ENCODE assay signal across 8 cellular contexts in the genomic region with DNA sequence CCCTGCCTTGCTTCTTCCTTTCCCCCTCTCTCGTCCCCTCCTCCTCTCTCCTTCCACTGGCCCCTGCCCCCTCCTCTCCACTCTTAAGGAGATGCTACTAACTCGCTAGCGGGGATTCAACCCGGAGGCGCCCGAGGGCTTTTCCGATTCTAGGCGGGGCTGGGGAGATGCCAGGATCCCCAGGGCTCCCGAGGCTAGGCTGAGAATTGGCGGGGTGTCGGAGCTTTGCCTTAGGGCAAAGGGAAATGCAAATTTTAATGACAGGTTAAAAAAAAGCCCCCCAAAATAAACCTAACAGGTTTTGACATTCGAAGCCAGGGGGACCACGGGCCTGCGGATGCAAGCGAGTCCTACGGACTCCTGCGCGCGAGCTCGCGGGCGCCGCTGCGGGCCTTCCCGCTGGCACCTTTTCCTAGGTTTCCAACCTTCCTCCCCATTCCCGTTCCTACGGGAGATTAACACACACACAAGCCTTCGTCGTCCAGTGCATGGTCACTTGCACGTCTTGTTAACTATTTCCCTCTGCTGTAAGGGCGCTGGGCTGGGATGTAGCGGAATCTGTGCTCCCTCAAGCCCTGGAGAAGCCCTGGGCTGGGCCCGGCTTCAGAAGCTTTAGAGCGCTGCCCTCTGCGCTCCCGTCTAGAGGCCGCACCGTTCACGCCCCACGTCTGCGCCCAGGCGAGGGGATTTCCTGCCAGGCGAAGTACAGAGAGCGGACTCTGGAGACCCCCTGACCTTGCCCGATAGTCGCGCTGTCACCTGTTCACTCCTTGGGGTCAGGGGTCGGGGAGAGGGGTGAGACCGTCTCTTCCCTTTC. TPM values are rescaled to one million over a fixed set of nuclear protein-coding genes. Genes with fewer than 3 reads are reported as not detected.
DNase-seq lines count a peak whose midpoint lies in the region; ATAC-seq, FAIRE-seq and TF ChIP-seq lines count a peak whose summit lies in the region.
"Had no signal": no experiment of that assay in that cellular context is flagged by ENCODE, and none has a peak within 500 bp of the region (broad histone marks: within the 10 kb centered on the region; RNA-seq: fewer than 3 reads in every experiment).

No MANE protein-coding gene starts in this region.

- H2BK120ac ChIP-seq in mesendoderm (ENCODE audit: low read depth, low read length) = no peak overlapping the region

- H3K4ac ChIP-seq in mesendoderm (ENCODE audit: low read depth, low read length) = no peak overlapping the region

- POLR2A ChIA-PET in A549 (lab: Yijun Ruan, JAX) = interaction anchor here (0.6 kb wide), 2 partner anchors 21 to 201 kb away, joined by 4 to 5 read pairs; no protein-coding TSS in a partner anchor

- peaks cover 89% of the 10 kb centered on the region for H3K27me3 ChIP-seq in ACC112 (ENCODE audit: insufficient read depth, low read length)
- peaks cover 77% of the 10 kb centered on the region for H3K27me3 ChIP-seq in mesendoderm (ENCODE audit: insufficient read depth, low read length, poor library complexity)
- peaks cover 96% of the 10 kb centered on the region for H3K27me3 ChIP-seq in WERI-Rb-1 (ENCODE audit: insufficient read depth, low read depth, severe bottlenecking)

- H3K56ac ChIP-seq in mesendoderm (ENCODE audit: low read length) = no peak overlapping the region

- H3K9ac ChIP-seq in SK-N-MC (ENCODE audit: insufficient read length) = peak overlapping the region; percentile 93
- no peak overlapping the region for H3K9ac ChIP-seq in mesendoderm (ENCODE audit: low read length)

- CTCF ChIA-PET in A549 (lab: Yijun Ruan, JAX) = interaction anchor here (0.7 to 1.9 kb wide), 3 partner anchors 24 to 228 kb away, joined by 3 to 8 read pairs (median 4); no protein-coding TSS in a partner anchor

- no peak for TF ChIP-seq RAD21 in A549 (conservative IDR thresholded peaks at IDR 0.05 in 1 of 2, IDR thresholded peaks at IDR 0.05 in 1 of 2)

- H3K79me1 ChIP-seq in mesendoderm (ENCODE audit: low read length) = no peaks in the 10 kb centered on the region

- peak overlapping the region; percentile 74 to 93 for H3K27ac ChIP-seq in A549
- H3K27ac ChIP-seq in ACC112 (ENCODE audit: low read depth, low read length) = no peak overlapping the region
- peak overlapping the region; percentile 92 for H3K27ac ChIP-seq in SK-N-MC
- no peak overlapping the region for H3K27ac ChIP-seq in mesendoderm (ENCODE audit: low read depth, low read length)
- H3K27ac ChIP-seq in WERI-Rb-1 = no peak overlapping the region
- H3K27ac ChIP-seq: brain microvascular endothelial cell had no signal

- H3K4me2 ChIP-seq in A549 = peak overlapping the region; percentile 86
- H3K4me2 ChIP-seq in mesendoderm (ENCODE audit: low read length) = peak overlapping the region; percentile 23

- DNase-seq in A549 (ENCODE audit: low read depth in 1 of 2, low spot score in 1 of 2) = no peak
- DNase-seq in SK-N-MC (ENCODE audit: low read depth, low spot score) = peak; percentile 61
- no peak for DNase-seq in mesendoderm
- DNase-seq in WERI-Rb-1 = no peak
- DNase-seq: brain microvascular endothelial cell had no signal

- no peak for TF ChIP-seq POLR2A in A549 (IDR thresholded peaks at IDR 0.05; ENCODE audit: low read length)

- H2BK15ac ChIP-seq in mesendoderm (replicated peaks; ENCODE audit: low read depth) = no peak overlapping the region

- no peak for TF ChIP-seq EP300 in A549 (IDR thresholded peaks at IDR 0.05)

- no peak overlapping the region for H2AFZ ChIP-seq in ACC112 (ENCODE audit: low read length, unreplicated experiment)

- 55% methylated on average over 49 of the region's 49 CpGs for WGBS in A549 (ENCODE audit: missing lambda C conversion rate)
- no CpG with 5 or more reads among the region's 49 CpGs for WGBS in mesendoderm (ENCODE audit: extremely low coverage, insufficient coverage, low lambda C conversion rate)

- H4K8ac ChIP-seq in mesendoderm (ENCODE audit: low read depth, low read length) = no peak overlapping the region

- H3K9me3 ChIP-seq in A549 (no peaks in the 10 kb centered on the region), SK-N-MC (ENCODE audit: low read depth, low read length) (no peaks in the 10 kb centered on the region), WERI-Rb-1 (ENCODE audit: severe bottlenecking) (no peaks in the 10 kb centered on the region)

- TF ChIP-seq CTCF in A549 (IDR thresholded peaks at IDR 0.05) = no peak
- no peak for TF ChIP-seq CTCF in WERI-Rb-1 (IDR thresholded peaks at IDR 0.05; ENCODE audit: low read depth, low read length)

- H3K4me1 ChIP-seq in A549 = peaks cover 13% of the 10 kb centered on the region
- peaks cover 12% of the 10 kb centered on the region for H3K4me1 ChIP-seq in ACC112 (ENCODE audit: control insufficient read depth, insufficient read depth, low read length, unreplicated experiment)
- H3K4me1 ChIP-seq in mesendoderm (ENCODE audit: control insufficient read depth, low read depth, low read length) = no peaks in the 10 kb centered on the region

- H2BK5ac ChIP-seq in mesendoderm (ENCODE audit: low read length) = no peak overlapping the region

- H4K5ac ChIP-seq in mesendoderm (ENCODE audit: low read length) = no peak overlapping the region

- no peak overlapping the region for H3K18ac ChIP-seq in mesendoderm (ENCODE audit: low read length)

- H3K79me2 ChIP-seq in ACC112 (ENCODE audit: control insufficient read depth, insufficient read depth, low read length, unreplicated experiment) = no peaks in the 10 kb centered on the region
- H3K79me2 ChIP-seq in mesendoderm (ENCODE audit: control insufficient read depth, insufficient read depth, low read length) = no peaks in the 10 kb centered on the region

- no peak for FAIRE-seq in A549 (lab: Jason Lieb, UNC)

- H3K4me3 ChIP-seq in A549 (peak overlapping the region; percentile 56; the same call in 2 of the 3 replicates), ACC112 (ENCODE audit: low read depth, low read length) (peak overlapping the region; percentile 76; the same call in 1 of the 2 replicates), SK-N-MC (peak overlapping the region; percentile 99), mesendoderm (ENCODE audit: low read length) (no peak overlapping the region), WERI-Rb-1 (ENCODE audit: low read depth, low read length) (no peak overlapping the region; the same call in 1 of the 2 replicates)

- H2AK5ac ChIP-seq in mesendoderm (ENCODE audit: low read length) = no peak overlapping the region

- no peak overlapping the region for H3K23ac ChIP-seq in mesendoderm (ENCODE audit: low read length)

- H3K36me3 ChIP-seq in ACC112 (ENCODE audit: insufficient read depth, low read length) = no peaks in the 10 kb centered on the region
- no peaks in the 10 kb centered on the region; the same call in 1 of the 2 replicates for H3K36me3 ChIP-seq in SK-N-MC (ENCODE audit: insufficient read depth, low read length)
- no peaks in the 10 kb centered on the region for H3K36me3 ChIP-seq in mesendoderm (ENCODE audit: control insufficient read depth, insufficient read depth, low read length)
- no peaks in the 10 kb centered on the region for H3K36me3 ChIP-seq in WERI-Rb-1
- H3K36me3 ChIP-seq: brain microvascular endothelial cell had no signal

- ATAC-seq in A549 = peak in 1 of 2 experiments; percentile 15; a peak in 1 of 6 replicates
- no peak for ATAC-seq in GM21737 (IDR thresholded peaks at IDR 0.05; ENCODE audit: unreplicated experiment)
- ATAC-seq in HG03108 (IDR thresholded peaks at IDR 0.05; ENCODE audit: unreplicated experiment) = no peak

TF ChIP-seq in A549, 52 proteins besides CTCF, POLR2A, EP300 and RAD21:
- TF ChIP-seq RCOR1 (IDR thresholded peaks at IDR 0.05; ENCODE audit: low read depth, low read length) = no peak
- TF ChIP-seq NR3C1 (IDR thresholded peaks at IDR 0.05) = no peak
- TF ChIP-seq BCL3 (IDR thresholded peaks at IDR 0.05) = no peak
- TF ChIP-seq HOXA7 (CRISPR knock-in tag; IDR thresholded peaks at IDR 0.05) = no peak
- no peak for TF ChIP-seq ATOH8 (CRISPR knock-in tag; IDR thresholded peaks at IDR 0.05; ENCODE audit: low read depth)
- no peak for TF ChIP-seq NPAS2 (CRISPR knock-in tag; IDR thresholded peaks at IDR 0.05; ENCODE audit: borderline replicate concordance)
- no peak for TF ChIP-seq KDM5A (IDR thresholded peaks at IDR 0.05)
- TF ChIP-seq, protein P1, sequence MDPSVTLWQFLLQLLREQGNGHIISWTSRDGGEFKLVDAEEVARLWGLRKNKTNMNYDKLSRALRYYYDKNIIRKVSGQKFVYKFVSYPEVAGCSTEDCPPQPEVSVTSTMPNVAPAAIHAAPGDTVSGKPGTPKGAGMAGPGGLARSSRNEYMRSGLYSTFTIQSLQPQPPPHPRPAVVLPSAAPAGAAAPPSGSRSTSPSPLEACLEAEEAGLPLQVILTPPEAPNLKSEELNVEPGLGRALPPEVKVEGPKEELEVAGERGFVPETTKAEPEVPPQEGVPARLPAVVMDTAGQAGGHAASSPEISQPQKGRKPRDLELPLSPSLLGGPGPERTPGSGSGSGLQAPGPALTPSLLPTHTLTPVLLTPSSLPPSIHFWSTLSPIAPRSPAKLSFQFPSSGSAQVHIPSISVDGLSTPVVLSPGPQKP (IDR thresholded peaks at IDR 0.05; ENCODE audit: low read depth, low read length) = no peak
- no peak for TF ChIP-seq RNF2 (IDR thresholded peaks at IDR 0.05; ENCODE audit: borderline replicate concordance, low read depth)
- no peak for TF ChIP-seq RARB (CRISPR knock-in tag; IDR thresholded peaks at IDR 0.05)
- no peak for TF ChIP-seq ZSCAN20 (CRISPR knock-in tag; IDR thresholded peaks at IDR 0.05)

RNA-seq across cellular contexts. Expression of gene ALX4, which starts 0.7 kb away (rescaled TPM):
- polyA plus RNA-seq in A549 (2011; rRNA removed) = 1.00 and 1.4 TPM in 2 replicates
- 0.69 and 1.1 TPM in 2 replicates for polyA plus RNA-seq in A549 (2012; cell fraction: cytosol; rRNA removed)
- 1.8 TPM in 2 replicates for polyA plus RNA-seq in A549 (2012; cell fraction: nucleus; rRNA removed)
- polyA plus RNA-seq in A549 (2017; fragmentation: RNase III; extraction: RNeasy Plus Mini Kit Qiagen cat#74134 plus additional on column Dnase treatment) = 5.6 to 6.4 TPM (median 5.7 TPM) in 3 replicates
- polyA minus RNA-seq in A549 (2011; rRNA and poly(A)+ RNA removed) = 1.8 TPM in 2 replicates
- polyA plus RNA-seq in mesendoderm (2013, experiment 1 of 2) = not detected
- 0.01 TPM for polyA plus RNA-seq in mesendoderm (2013, experiment 2 of 2)

Comparison
In these comparisons a context has a peak if more than half of its experiments do, and no peak if none do; other contexts are left out.
1. H3K27ac ChIP-seq: peak in A549 (2 of 2) and SK-N-MC (single experiment); none in ACC112 (single experiment), mesendoderm (single experiment) and WERI-Rb-1 (single experiment).
2. H3K4me3 ChIP-seq: peak in A549 (single experiment), ACC112 (single experiment) and SK-N-MC (single experiment); none in mesendoderm (single experiment) and WERI-Rb-1 (single experiment).